ENCODE assay signal across 17 cellular contexts in genomic region chr1:85363526-85363925, GRCh38.
A peak's percentile ranks its signal among the peaks of the same experiment; 100 is the strongest.
DNase-seq lines count a peak whose midpoint lies in the region; ATAC-seq, FAIRE-seq and TF ChIP-seq lines count a peak whose summit lies in the region.
"Had no signal": no experiment of that assay in that cellular context is flagged by ENCODE, and none has a peak within 500 bp of the region (broad histone marks: within the 10 kb centered on the region; RNA-seq: fewer than 3 reads in every experiment).

No MANE protein-coding gene starts in this region.

- H3K4me1 Mint-ChIP-seq in HFFc6 (ENCODE audit: low read depth), result peaks cover 100% of the 10 kb centered on the region
- peaks cover 96% of the 10 kb centered on the region for H3K4me1 Mint-ChIP-seq in chondrocyte (ENCODE audit: low read depth)
- peaks cover 79% of the 10 kb centered on the region for H3K4me1 Mint-ChIP-seq in osteocyte (ENCODE audit: unreplicated experiment)
- H3K4me1 Mint-ChIP-seq: CD8-positive, alpha-beta memory T cell had no signal

- H3K36me3 Mint-ChIP-seq in HFFc6 (ENCODE audit: low read depth) (peaks cover 47% of the 10 kb centered on the region), chondrocyte (ENCODE audit: low read depth) (peaks cover 2% of the 10 kb centered on the region), osteocyte (ENCODE audit: unreplicated experiment) (peaks cover 4% of the 10 kb centered on the region)
- H3K36me3 Mint-ChIP-seq: CD8-positive, alpha-beta memory T cell had no signal

- H3K27me3 Mint-ChIP-seq in HFFc6 (ENCODE audit: insufficient read depth) (peaks cover 8% of the 10 kb centered on the region), chondrocyte (ENCODE audit: low read depth) (no peaks in the 10 kb centered on the region), osteocyte (ENCODE audit: unreplicated experiment) (no peaks in the 10 kb centered on the region)

- peak overlapping the region; percentile 17; the same call in 1 of the 2 replicates for H3K4me3 Mint-ChIP-seq in HFFc6
- H3K4me3 Mint-ChIP-seq in chondrocyte (ENCODE audit: unreplicated experiment), result no peak overlapping the region
- H3K4me3 Mint-ChIP-seq in osteocyte (ENCODE audit: unreplicated experiment), result no peak overlapping the region
- H3K4me3 Mint-ChIP-seq: CD8-positive, alpha-beta memory T cell had no signal

- no peak for FAIRE-seq in HTR-8/SVneo (lab: Jason Lieb, UNC)
- FAIRE-seq: GM18507 had no signal

- H3K9me3 Mint-ChIP-seq in HFFc6 (no peaks in the 10 kb centered on the region), chondrocyte (ENCODE audit: low read depth) (no peaks in the 10 kb centered on the region), osteocyte (ENCODE audit: unreplicated experiment) (no peaks in the 10 kb centered on the region)
- H3K9me3 Mint-ChIP-seq: CD8-positive, alpha-beta memory T cell had no signal

- in situ Hi-C loops in ACHN (cut with HindIII; ENCODE audit: low pct_ligation_motif_present, low pct_unique_long_range_greater_than_20kb, low sequenced_read_pairs), result no loop called here

- DNase-seq in ACHN, result peak; percentile 29
- no peak for DNase-seq in HFFc6
- no peak for DNase-seq in chondrocyte (ENCODE audit: low spot score)
- DNase-seq in osteocyte (ENCODE audit: extremely low spot score, unreplicated experiment), result no peak
- no peak for DNase-seq in HTR-8/SVneo (ENCODE audit: insufficient read length, low spot score)
- DNase-seq in Ammon's horn (ENCODE audit: low spot score), result no peak
- DNase-seq in kidney glomerular epithelial cell (lab: John Stamatoyannopoulos, UW), result no peak
- DNase-seq: CD8-positive, alpha-beta memory T cell; HCEC 1CT; Karpas-422; NCI-H1930; NCI-H2171; NCI-H510A; NCI-H82; SHP77 treated with DMSO at 0.1 percent for 48 hours had no signal

- ATAC-seq in HG03097 (IDR thresholded peaks at IDR 0.05; ENCODE audit: low FRiP score, unreplicated experiment), result no peak

- TF ChIP-seq CTCF in HFFc6 (IDR thresholded peaks at IDR 0.05) (no peak), chondrocyte (IDR thresholded peaks at IDR 0.05) (no peak), osteocyte (IDR thresholded peaks at IDR 0.05) (no peak)

- H3K27ac Mint-ChIP-seq in HFFc6, result peak overlapping the region; percentile 75
- H3K27ac Mint-ChIP-seq in chondrocyte (ENCODE audit: unreplicated experiment), result peak overlapping the region; percentile 38
- H3K27ac Mint-ChIP-seq in osteocyte (ENCODE audit: unreplicated experiment), result peak overlapping the region; percentile 15
- H3K27ac Mint-ChIP-seq: CD8-positive, alpha-beta memory T cell had no signal

Comparison
In these comparisons a context has a peak if more than half of its experiments do, and no peak if none do; other contexts are left out.
1. H3K27ac Mint-ChIP-seq: peak in every context shown above with its lines; median percentile 75 in HFFc6; 38 in chondrocyte; 15 in osteocyte.